ENCODE assay signal across 8 cellular contexts in genomic region chr10:119892188-119893065, GRCh38. TPM values are rescaled to one million over a fixed set of nuclear protein-coding genes. Genes with fewer than 3 reads are reported as not detected.
A peak's percentile ranks its signal among the peaks of the same experiment; 100 is the strongest.
DNase-seq lines count a peak whose midpoint lies in the region; ATAC-seq, FAIRE-seq and TF ChIP-seq lines count a peak whose summit lies in the region.

Gene SEC23IP, plus strand, starts transcription at chr10:119892730. Its CDS starts 53 bp downstream, at chr10:119892783.

- peak within 1 kb of the TSS; percentile 97 for H3K4me2 ChIP-seq in HepG2 (ENCODE audit: low read depth, low read length)

- H3K4me1 ChIP-seq in HepG2 (ENCODE audit: insufficient read depth, low read length), result peaks cover 66% of the 10 kb centered on the region

- H3K27ac ChIP-seq in HepG2 (ENCODE audit: extremely low read length, insufficient read depth, low read length), result peak within 1 kb of the TSS; percentile 74

- peaks cover 0 to 1% (median 0%) of the 10 kb centered on the region in 3 donors for H3K27me3 Mint-ChIP-seq in CD14-positive monocyte (ENCODE audit: low read depth in 3 of 3)

- peak; percentile 92 to 94 for TF ChIP-seq POLR2A in HepG2 (IDR thresholded peaks at IDR 0.05; ENCODE audit: insufficient read depth in 1 of 2, low read depth in 2 of 2, low read length in 2 of 2)

- H3K27me3 ChIP-seq in HepG2 (ENCODE audit: control insufficient read depth in 1 of 2, insufficient read depth in 2 of 2, low read length in 2 of 2), result no peaks in the 10 kb centered on the region; a peak in 1 of 5 replicates

- TSS peak; percentile 91 for BruUV-seq in HepG2 (replicated peaks; lab: Mats Ljungman, UMichigan)

- TF ChIP-seq RAD21 in HepG2 (CRISPR knock-in tag; IDR thresholded peaks at IDR 0.05), result peak; percentile 22; the same call in 1 of the 2 replicates

- intact Hi-C loops in CD14-positive monocyte (cut with micrococcal nuclease) (loop anchor here (2.0 to 10.0 kb wide), 3 partner anchors 20 to 298 kb away; partner anchors contain the start of genes TIAL1 (in 2 of the 2) and MCMBP (in 1 of the 2)), HepG2 (cut with micrococcal nuclease; ENCODE audit: unreplicated experiment) (loop anchor here (2.0 kb wide), 1 partner anchor 20 kb away; the partner anchor contains the start of gene MCMBP)

- H3K27ac Mint-ChIP-seq in CD14-positive monocyte, result peak within 1 kb of the TSS; percentile 91 to 97 (median 93)

- in situ Hi-C loops in HepG2 (cut with HindIII; ENCODE audit: extremely low pct_ligation_motif_present, low pct_unique_long_range_greater_than_20kb), result no loop called here

- peak within 1 kb of the TSS; percentile 83 for H2AFZ ChIP-seq in HepG2 (ENCODE audit: low read length)

- H3K4me1 Mint-ChIP-seq in CD14-positive monocyte, result peaks cover 53% of the 10 kb centered on the region

- POLR2A ChIA-PET in HepG2 (lab: Yijun Ruan, JAX), result interaction anchor here (0.7 to 5.7 kb wide), 11 partner anchors 9 to 1137 kb away, joined by 3 to 79 read pairs (median 4); partner anchors contain the start of genes BAG3, CACUL1, INPP5F and MCMBP

- peaks cover 8 to 21% of the 10 kb centered on the region in 2 donors for H3K36me3 Mint-ChIP-seq in CD14-positive monocyte

- H4K20me1 ChIP-seq in HepG2 (ENCODE audit: insufficient read depth, low read length), result peaks cover 13% of the 10 kb centered on the region

- 4% methylated on average over 43 of the region's 61 CpGs for WGBS in HepG2 (ENCODE audit: low lambda C conversion rate)

- no peaks in the 10 kb centered on the region for H3K36me3 ChIP-seq in HepG2 (replicated peaks in 1 of 2; ENCODE audit: control insufficient read depth in 1 of 2, insufficient read depth in 2 of 2, low read length in 2 of 2)

- peaks cover 43% of the 10 kb centered on the region for H3K79me2 ChIP-seq in HepG2 (ENCODE audit: insufficient read depth, low read length)

- H3K9me3 ChIP-seq in HepG2 (ENCODE audit: low read length), result no peaks in the 10 kb centered on the region

- DNase-seq in CD14-positive monocyte (ENCODE audit: low spot score), result peak; percentile 97
- DNase-seq in NCI-H82 (lab: John Stamatoyannopoulos, UW), result peak; percentile 94
- peak; percentile 93 to 95 for DNase-seq in activated CD4-positive, alpha-beta T cell treated with anti-CD3 and anti-CD28 coated beads, Interleukin-2, amount 50 U/mL, for 48 hours
- DNase-seq in dermis blood vessel endothelial cell, result peak; percentile 98
- peak; percentile 93 for DNase-seq in HepG2 (ENCODE audit: low spot score)
- peak; percentile 92 for DNase-seq in stimulated activated CD4-positive, alpha-beta T cell treated with anti-CD3 and anti-CD28 coated beads, Interleukin-4, amount 100 ng/mL, for 1 hour

- peak; percentile 85 for FAIRE-seq in HepG2 (lab: Jason Lieb, UNC)

- CTCF ChIA-PET in HepG2 (lab: Yijun Ruan, JAX; ENCODE audit: low intra/inter-chr PET ratio, low total read pairs), result no interaction called here

- peak; percentile 100 for ATAC-seq in GM19397 (IDR thresholded peaks at IDR 0.05; ENCODE audit: unreplicated experiment)
- peak; percentile 99 for ATAC-seq in HG03571 (IDR thresholded peaks at IDR 0.05; ENCODE audit: unreplicated experiment)
- peak; percentile 93 for ATAC-seq in HepG2

- H3K9me3 Mint-ChIP-seq in CD14-positive monocyte, result peaks cover 2 to 6% (median 4%) of the 10 kb centered on the region in 7 donors

- H3K4me3 Mint-ChIP-seq in CD14-positive monocyte, result peak within 1 kb of the TSS; percentile 92 to 99

- peak in 1 of 2 experiments; percentile 61; a peak in 1 of 4 replicates for TF ChIP-seq EP300 in HepG2 (IDR thresholded peaks at IDR 0.05; ENCODE audit: low read depth in 2 of 2, low read length in 2 of 2)
- TF ChIP-seq EP300 in HepG2 (CRISPR knock-in tag; IDR thresholded peaks at IDR 0.05; ENCODE audit: borderline replicate concordance), result peak; percentile 44; the same call in 1 of the 2 replicates

- TF ChIP-seq CTCF in CD14-positive monocyte (IDR thresholded peaks at IDR 0.05) (no peak), HepG2 (CRISPR knock-in tag; IDR thresholded peaks at IDR 0.05) (peak; percentile 25)

- peak within 1 kb of the TSS; percentile 83 for H3K9ac ChIP-seq in HepG2 (ENCODE audit: insufficient read depth, low read depth, low read length)

- H3K4me3 ChIP-seq in HepG2 (replicated peaks in 1 of 3; ENCODE audit: insufficient read depth in 1 of 3, low read depth in 2 of 3, low read length in 3 of 3), result peak within 1 kb of the TSS; percentile 81 to 96 (median 87)

TF ChIP-seq in HepG2, 621 proteins besides CTCF, POLR2A, EP300 and RAD21 (continues in another document):
- TF ChIP-seq ZNF672 (CRISPR knock-in tag; IDR thresholded peaks at IDR 0.05) (no peak), NCOA1 (CRISPR knock-in tag; IDR thresholded peaks at IDR 0.05) (peak; percentile 32; the same call in 1 of the 2 replicates), PHF8 (CRISPR knock-in tag; IDR thresholded peaks at IDR 0.05) (peak; percentile 90), GLI4 (CRISPR knock-in tag; IDR thresholded peaks at IDR 0.05; ENCODE audit: borderline replicate concordance) (peak; percentile 65; the same call in 1 of the 2 replicates), THAP11 (CRISPR knock-in tag; IDR thresholded peaks at IDR 0.05) (peak; percentile 92), TRAFD1 (CRISPR knock-in tag; IDR thresholded peaks at IDR 0.05; ENCODE audit: borderline replicate concordance) (no peak), ZNF17 (CRISPR knock-in tag; IDR thresholded peaks at IDR 0.05) (no peak), NR2C2 (CRISPR knock-in tag; IDR thresholded peaks at IDR 0.05; ENCODE audit: borderline replicate concordance) (peak; percentile 87), ZFP91 (CRISPR knock-in tag; IDR thresholded peaks at IDR 0.05; ENCODE audit: borderline replicate concordance) (peak; percentile 90; the same call in 1 of the 2 replicates), ZNF615 (CRISPR knock-in tag; IDR thresholded peaks at IDR 0.05; ENCODE audit: borderline replicate concordance) (no peak), CREBL2 (CRISPR knock-in tag; IDR thresholded peaks at IDR 0.05; ENCODE audit: borderline replicate concordance) (peak; percentile 70; the same call in 1 of the 2 replicates), ZNF253 (CRISPR knock-in tag; IDR thresholded peaks at IDR 0.05; ENCODE audit: borderline replicate concordance) (no peak), CC2D1A (CRISPR knock-in tag; IDR thresholded peaks at IDR 0.05) (no peak), KLF6 (CRISPR knock-in tag; IDR thresholded peaks at IDR 0.05) (peak; percentile 90), FOXK2 (IDR thresholded peaks at IDR 0.05) (peak; percentile 89; the same call in 1 of the 2 replicates), MEIS1 (CRISPR knock-in tag; IDR thresholded peaks at IDR 0.05; ENCODE audit: borderline replicate concordance) (no peak)

RNA-seq across cellular contexts. Expression of gene SEC23IP, which starts in this region (rescaled TPM):
- polyA plus RNA-seq in CD14-positive monocyte (10 to 100 TPM; 42.0 to 43.8 TPM), HepG2 (2011; rRNA removed) (27.2 and 32.3 TPM in 2 replicates)
- total RNA-seq in dermis blood vessel endothelial cell (21.1 and 43.3 TPM in 2 replicates), HepG2 (2016; rRNA removed; fragmentation: Illumina TruSeq; extraction: Trizol) (57.7 and 84.4 TPM in 2 replicates)
- 9.5 and 11.1 TPM in 2 replicates for total RNA-seq in HepG2 (2016; cell fraction: cytosol; rRNA removed; fragmentation: Illumina TruSeq; extraction: Trizol; ENCODE audit: low read depth)
- 61.6 and 82.9 TPM in 2 replicates for total RNA-seq in HepG2 (2016; cell fraction: insoluble cytoplasmic fraction; rRNA removed; fragmentation: Illumina TruSeq; extraction: Trizol)
- 21.4 and 27.3 TPM in 2 replicates for total RNA-seq in HepG2 (2016; cell fraction: membrane; rRNA removed; fragmentation: Illumina TruSeq; extraction: Trizol)
- 37.5 and 40.7 TPM in 2 replicates for total RNA-seq in HepG2 (2016; cell fraction: nucleus; rRNA removed; fragmentation: Illumina TruSeq; extraction: Trizol)
- 20.8 and 24.8 TPM in 2 replicates for polyA plus RNA-seq in HepG2 (2011; cell fraction: cytosol; rRNA removed)
- 26.2 and 30.7 TPM in 2 replicates for polyA plus RNA-seq in HepG2 (2011; cell fraction: nucleus; rRNA removed)
- 29.8 and 41.2 TPM in 2 replicates for polyA plus RNA-seq in HepG2 (2012)
- polyA plus RNA-seq in HepG2 (2016; cell fraction: cytosol; fragmentation: Illumina TruSeq; extraction: Trizol; ENCODE audit: low read depth), result 2.7 and 3.6 TPM in 2 replicates
- polyA plus RNA-seq in HepG2 (2016; cell fraction: insoluble cytoplasmic fraction; fragmentation: Illumina TruSeq; extraction: Trizol; ENCODE audit: low read depth), result 75.5 and 79.2 TPM in 2 replicates
- polyA plus RNA-seq in HepG2 (2016; cell fraction: membrane; fragmentation: Illumina TruSeq; extraction: Trizol; ENCODE audit: low read depth), result 7.8 and 9.4 TPM in 2 replicates
- polyA plus RNA-seq in HepG2 (2016; cell fraction: nucleus; fragmentation: Illumina TruSeq; extraction: Trizol; ENCODE audit: insufficient read depth, low read depth), result 34.9 and 41.1 TPM in 2 replicates
- polyA minus RNA-seq in HepG2 (2011; rRNA and poly(A)+ RNA removed; ENCODE audit: low replicate concordance), result 110 and 131 TPM in 2 replicates
- 45.9 and 60.1 TPM in 2 replicates for polyA minus RNA-seq in HepG2 (2011; cell fraction: cytosol; rRNA and poly(A)+ RNA removed)
- 47.7 and 48.2 TPM in 2 replicates for polyA minus RNA-seq in HepG2 (2011; cell fraction: nucleus; rRNA and poly(A)+ RNA removed)

Comparison
In these comparisons a context has a peak if more than half of its experiments do, and no peak if none do; other contexts are left out.
1. Peak in every context shown above with its lines: DNase-seq, ATAC-seq, H3K4me3 ChIP-seq and H3K27ac ChIP-seq.